13 cellular contexts compared by ENCODE assay signal in the genomic region with DNA sequence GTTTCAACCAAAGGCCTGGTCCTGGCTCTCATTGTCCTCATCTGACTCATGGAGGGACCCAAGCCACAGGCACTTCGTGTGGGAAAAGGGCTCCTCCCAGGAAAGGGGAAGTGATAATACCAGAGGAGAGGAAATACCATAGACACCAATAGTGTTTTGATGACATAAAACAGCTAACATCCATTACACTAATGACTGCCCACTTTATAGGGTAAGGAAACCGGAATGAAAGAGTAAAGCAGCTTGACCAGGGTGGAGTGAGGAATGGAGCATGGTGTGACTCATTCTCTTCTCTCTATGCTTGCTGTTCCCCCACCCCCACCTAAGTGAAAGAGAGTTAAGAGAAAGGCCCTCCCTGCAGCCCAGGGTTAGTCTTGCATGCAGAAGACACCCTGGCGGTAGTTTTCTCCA.
DNase-seq lines count a peak whose midpoint lies in the region; ATAC-seq and TF ChIP-seq lines count a peak whose summit lies in the region.
"Had no signal": no experiment of that assay in that cellular context is flagged by ENCODE, and none has a peak within 500 bp of the region (broad histone marks: within the 10 kb centered on the region; RNA-seq: fewer than 3 reads in every experiment).

No MANE protein-coding gene starts in this region.

- WGBS in IMR-90 (ENCODE audit: extremely low coverage in 2 of 2, insufficient read length in 1 of 2), 2 experiments, result 80% methylated on average over 1 of the region's 3 CpGs; no CpG with 5 or more reads in 1 of the 2 experiments

- H2AFZ ChIP-seq in IMR-90 (replicated peaks; ENCODE audit: low read length, poor library complexity), result no peak overlapping the region
- H2AFZ ChIP-seq: PC-9 had no signal

- H2BK15ac ChIP-seq in IMR-90 (ENCODE audit: low read depth, low read length), result no peak overlapping the region

- H3K4me3 Mint-ChIP-seq in CD14-positive monocyte, result no peak overlapping the region
- H3K4me3 Mint-ChIP-seq: neural crest cell had no signal

- no peak overlapping the region for H3K18ac ChIP-seq in IMR-90 (ENCODE audit: low read depth, low read length)

- H3K27me3 Mint-ChIP-seq in CD14-positive monocyte (ENCODE audit: low read depth in 3 of 3), result peaks cover 3 to 10% (median 9%) of the 10 kb centered on the region in 3 donors

- H2AK9ac ChIP-seq in IMR-90 (replicated peaks; ENCODE audit: low read depth, low read length, poor library complexity), result no peak overlapping the region

- ATAC-seq in IMR-90 (ENCODE audit: low read depth) (no peak; the same call in 1 of the 2 replicates), GM21786 (IDR thresholded peaks at IDR 0.05; ENCODE audit: unreplicated experiment) (no peak), GM19397 (IDR thresholded peaks at IDR 0.05; ENCODE audit: unreplicated experiment) (no peak), GM21360 (IDR thresholded peaks at IDR 0.05; ENCODE audit: unreplicated experiment) (no peak), HG03025 (IDR thresholded peaks at IDR 0.05; ENCODE audit: low FRiP score, unreplicated experiment) (no peak)
- ATAC-seq: body of pancreas had no signal

- TF ChIP-seq CTCF in CD14-positive monocyte (IDR thresholded peaks at IDR 0.05) (no peak), IMR-90 (conservative IDR thresholded peaks at IDR 0.05; ENCODE audit: low read depth, low read length) (no peak)

- H3K27me3 ChIP-seq in IMR-90 (ENCODE audit: control insufficient read depth, insufficient read depth, low read length) (no peaks in the 10 kb centered on the region), adipocyte (replicated peaks; ENCODE audit: control insufficient read depth, insufficient read depth, low read length) (no peaks in the 10 kb centered on the region)
- H3K27me3 ChIP-seq: body of pancreas had no signal

- H3K4me1 ChIP-seq in IMR-90 (ENCODE audit: control insufficient read depth, insufficient read depth, low read length) (no peaks in the 10 kb centered on the region), adipocyte (ENCODE audit: control insufficient read depth, insufficient read depth, low read length) (no peaks in the 10 kb centered on the region)
- H3K4me1 ChIP-seq: body of pancreas had no signal

- intact Hi-C loops in CD14-positive monocyte (cut with micrococcal nuclease) (no loop called here), IMR-90 (cut with micrococcal nuclease) (no loop called here)

- H3K79me1 ChIP-seq in IMR-90 (ENCODE audit: low read depth in 1 of 2, low read length in 2 of 2), result no peaks in the 10 kb centered on the region

- no peak overlapping the region for H4K91ac ChIP-seq in IMR-90 (ENCODE audit: insufficient read depth, low read depth, low read length)

- H2BK120ac ChIP-seq in IMR-90 (ENCODE audit: low read depth, low read length), result no peak overlapping the region

- dilution Hi-C loops in IMR-90 (cut with HindIII; ENCODE audit: low sequenced_read_pairs, unreplicated experiment), result no loop called here

- H3K27ac ChIP-seq in IMR-90 (ENCODE audit: insufficient read depth, low read length), result no peak overlapping the region
- H3K27ac ChIP-seq: body of pancreas, PC-9 had no signal

- H3K9ac ChIP-seq in IMR-90 (ENCODE audit: low read depth, low read length) (no peak overlapping the region), adipocyte (ENCODE audit: low read length) (no peak overlapping the region)

- H3K9me3 Mint-ChIP-seq in CD14-positive monocyte, result peaks cover 7 to 20% (median 15%) of the 10 kb centered on the region in 7 donors

- CTCF ChIA-PET in IMR-90 (lab: Yijun Ruan, JAX), result no interaction called here

- H3K14ac ChIP-seq in IMR-90 (replicated peaks; ENCODE audit: low read depth, low read length), result no peak overlapping the region

- no peaks in the 10 kb centered on the region for H3K9me1 ChIP-seq in IMR-90 (ENCODE audit: insufficient read depth, low read length)

- no peak overlapping the region for H3K23ac ChIP-seq in IMR-90 (ENCODE audit: low read depth, low read length)

- H3K9me3 ChIP-seq in IMR-90 (ENCODE audit: control insufficient read depth, insufficient read depth, low read length), result peaks cover 14% of the 10 kb centered on the region
- H3K9me3 ChIP-seq in adipocyte (ENCODE audit: control insufficient read depth, low read length), result peaks cover 13% of the 10 kb centered on the region
- H3K9me3 ChIP-seq: body of pancreas had no signal

- H3K4me1 Mint-ChIP-seq in CD14-positive monocyte, result peaks cover 33% of the 10 kb centered on the region
- H3K4me1 Mint-ChIP-seq: neural crest cell had no signal

- H3K36me3 ChIP-seq in IMR-90 (ENCODE audit: control insufficient read depth, insufficient read depth, low read length) (no peaks in the 10 kb centered on the region), adipocyte (ENCODE audit: control insufficient read depth, insufficient read depth, low read length, severe bottlenecking) (no peaks in the 10 kb centered on the region)

- H2AK5ac ChIP-seq in IMR-90 (ENCODE audit: low read depth, low read length), result no peak overlapping the region

- no peaks in the 10 kb centered on the region for H4K20me1 ChIP-seq in IMR-90 (ENCODE audit: insufficient read depth, low read length)

- no peak overlapping the region for H4K8ac ChIP-seq in IMR-90 (ENCODE audit: low read depth in 2 of 2, low read length in 2 of 2)

- H4K5ac ChIP-seq in IMR-90 (ENCODE audit: low read depth, low read length), result no peak overlapping the region

- DNase-seq in CD14-positive monocyte (ENCODE audit: low spot score) (peak; percentile 64), IMR-90 (peak; percentile 25), adipocyte (ENCODE audit: low read depth) (peak; percentile 5), left kidney (ENCODE audit: low read depth, low spot score) (peak; percentile 21)
- DNase-seq: activated CD4-positive, alpha-beta T cell treated with anti-CD3 and anti-CD28 coated beads, Interleukin-2, amount 50 U/mL, for 4 hours; stimulated activated CD4-positive, alpha-beta T cell treated with anti-CD3 and anti-CD28 coated beads, Interleukin-4, amount 100 ng/mL, for 1 hour had no signal

- H3K56ac ChIP-seq in IMR-90 (ENCODE audit: extremely low read depth, insufficient read depth, low read length), result no peak overlapping the region

- H3K4me3 ChIP-seq in IMR-90 (ENCODE audit: insufficient read depth, low read depth, low read length) (no peak overlapping the region), adipocyte (ENCODE audit: low read length) (no peak overlapping the region)
- H3K4me3 ChIP-seq: body of pancreas, PC-9 had no signal

- TF ChIP-seq POLR2A in IMR-90 (IDR thresholded peaks at IDR 0.05; ENCODE audit: low read depth, low read length), result no peak

- H2BK5ac ChIP-seq in IMR-90 (ENCODE audit: low read depth, low read length, poor library complexity, severe bottlenecking), result no peak overlapping the region

- no peak overlapping the region for H3K4ac ChIP-seq in IMR-90 (ENCODE audit: low read depth, low read length)

- no peak overlapping the region for H2BK20ac ChIP-seq in IMR-90 (ENCODE audit: low read depth, low read length)

- no peak for TF ChIP-seq RAD21 in IMR-90 (IDR thresholded peaks at IDR 0.05; ENCODE audit: low read length)

- no peak overlapping the region for H3K4me2 ChIP-seq in IMR-90 (ENCODE audit: low read depth, low read length)
- H3K4me2 ChIP-seq: PC-9 had no signal

- in situ Hi-C loops in IMR-90 (cut with MboI; ENCODE audit: low sequenced_read_pairs), result no loop called here

- POLR2A ChIA-PET in IMR-90 (lab: Charles Lee; ENCODE audit: unreplicated experiment), result no interaction called here

- H3K36me3 Mint-ChIP-seq in CD14-positive monocyte, result peaks cover 0 to 3% of the 10 kb centered on the region in 2 donors

- peak overlapping the region; percentile 38 to 84 (median 68) for H3K27ac Mint-ChIP-seq in CD14-positive monocyte

- no TSS peak for BruUV-seq in IMR-90 (replicated peaks; lab: Mats Ljungman, UMichigan)

TF ChIP-seq in IMR-90, 13 proteins besides CTCF, POLR2A, EP300 and RAD21:
- TF ChIP-seq CHD1 (IDR thresholded peaks at IDR 0.05; ENCODE audit: low read depth, low read length) (no peak), CEBPB (IDR thresholded peaks at IDR 0.05; ENCODE audit: low read depth, low read length) (no peak), MAFK (IDR thresholded peaks at IDR 0.05; ENCODE audit: low read depth, low read length) (no peak), MXI1 (IDR thresholded peaks at IDR 0.05; ENCODE audit: borderline replicate concordance, low read depth, low read length) (no peak), BHLHE40 (IDR thresholded peaks at IDR 0.05; ENCODE audit: low read depth, low read length) (no peak), NFE2L2 (IDR thresholded peaks at IDR 0.05; ENCODE audit: low read depth, low read length) (no peak)
- TF ChIP-seq, protein P1, sequence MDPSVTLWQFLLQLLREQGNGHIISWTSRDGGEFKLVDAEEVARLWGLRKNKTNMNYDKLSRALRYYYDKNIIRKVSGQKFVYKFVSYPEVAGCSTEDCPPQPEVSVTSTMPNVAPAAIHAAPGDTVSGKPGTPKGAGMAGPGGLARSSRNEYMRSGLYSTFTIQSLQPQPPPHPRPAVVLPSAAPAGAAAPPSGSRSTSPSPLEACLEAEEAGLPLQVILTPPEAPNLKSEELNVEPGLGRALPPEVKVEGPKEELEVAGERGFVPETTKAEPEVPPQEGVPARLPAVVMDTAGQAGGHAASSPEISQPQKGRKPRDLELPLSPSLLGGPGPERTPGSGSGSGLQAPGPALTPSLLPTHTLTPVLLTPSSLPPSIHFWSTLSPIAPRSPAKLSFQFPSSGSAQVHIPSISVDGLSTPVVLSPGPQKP (IDR thresholded peaks at IDR 0.05; ENCODE audit: borderline replicate concordance, low read depth, low read length), result no peak
- TF ChIP-seq, protein P2, sequence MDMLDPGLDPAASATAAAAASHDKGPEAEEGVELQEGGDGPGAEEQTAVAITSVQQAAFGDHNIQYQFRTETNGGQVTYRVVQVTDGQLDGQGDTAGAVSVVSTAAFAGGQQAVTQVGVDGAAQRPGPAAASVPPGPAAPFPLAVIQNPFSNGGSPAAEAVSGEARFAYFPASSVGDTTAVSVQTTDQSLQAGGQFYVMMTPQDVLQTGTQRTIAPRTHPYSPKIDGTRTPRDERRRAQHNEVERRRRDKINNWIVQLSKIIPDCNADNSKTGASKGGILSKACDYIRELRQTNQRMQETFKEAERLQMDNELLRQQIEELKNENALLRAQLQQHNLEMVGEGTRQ (IDR thresholded peaks at IDR 0.05; ENCODE audit: low read depth, low read length), result no peak

Comparison
In these comparisons a context has a peak if more than half of its experiments do, and no peak if none do; other contexts are left out.
1. DNase-seq: peak in every context shown above with its lines; median percentile 64 in CD14-positive monocyte; 25 in IMR-90; 21 in left kidney; 5 in adipocyte.